ENCODE assay signal across 8 cellular contexts in genomic region chr19:9792191-9793050, GRCh38. TPM values are rescaled to one million over a fixed set of nuclear protein-coding genes. Genes with fewer than 3 reads are reported as not detected.
DNase-seq lines count a peak whose midpoint lies in the region; ATAC-seq and TF ChIP-seq lines count a peak whose summit lies in the region.

No MANE protein-coding gene starts in this region.

- H3K9me3 ChIP-seq in Caco-2 = no peaks in the 10 kb centered on the region
- H3K9me3 ChIP-seq in skeletal muscle tissue (ENCODE audit: control insufficient read depth in 3 of 3, low read length in 3 of 3) = no peaks in the 10 kb centered on the region

- POLR2A ChIA-PET in Caco-2 (lab: Charles Lee) = no interaction called here

- H3K27me3 ChIP-seq in Caco-2 (replicated peaks; ENCODE audit: control insufficient read depth, insufficient read depth, low read length) (no peaks in the 10 kb centered on the region), skeletal muscle tissue (ENCODE audit: control insufficient read depth in 3 of 3, insufficient read depth in 3 of 3, low read length in 3 of 3) (peaks cover 4 to 17% (median 8%) of the 10 kb centered on the region in 3 donors)

- H3K36me3 ChIP-seq in Caco-2 (ENCODE audit: control insufficient read depth, insufficient read depth, low read length) = no peaks in the 10 kb centered on the region; the same call in 1 of the 2 replicates
- no peaks in the 10 kb centered on the region for H3K36me3 ChIP-seq in skeletal muscle tissue (ENCODE audit: control insufficient read depth in 3 of 3, insufficient read depth in 3 of 3, low read length in 3 of 3)

- CTCF ChIA-PET in Caco-2 (lab: Charles Lee) = no interaction called here

- peaks cover 7% of the 10 kb centered on the region for H3K36me3 Mint-ChIP-seq in Caco-2 (ENCODE audit: insufficient read depth, unreplicated experiment)

- TF ChIP-seq CTCF in Caco-2 (IDR thresholded peaks at IDR 0.05; ENCODE audit: insufficient read depth in 1 of 2, low read depth in 1 of 2, low read length in 1 of 2, severe bottlenecking in 1 of 2, unreplicated experiment in 1 of 2) = no peak

- peak overlapping the region; percentile 50 to 68 (median 61) for H3K9ac ChIP-seq in skeletal muscle tissue (ENCODE audit: low read depth in 1 of 3, low read length in 3 of 3)

- ATAC-seq in HG02678 (IDR thresholded peaks at IDR 0.05; ENCODE audit: unreplicated experiment) (peak; percentile 52), HG02852 (IDR thresholded peaks at IDR 0.05; ENCODE audit: unreplicated experiment) (no peak)

- H3K27ac Mint-ChIP-seq in Caco-2 (ENCODE audit: unreplicated experiment) = peak overlapping the region; percentile 88

- peak overlapping the region; percentile 88 for H3K4me3 Mint-ChIP-seq in Caco-2 (ENCODE audit: unreplicated experiment)

- no TSS peak for BruUV-seq in Caco-2 (replicated peaks; lab: Mats Ljungman, UMichigan)

- peak overlapping the region; percentile 89 for H3K27ac ChIP-seq in skeletal muscle tissue (ENCODE audit: low read depth, low read length)

- H3K27me3 Mint-ChIP-seq in Caco-2 (ENCODE audit: insufficient read depth, unreplicated experiment) = no peaks in the 10 kb centered on the region

- intact Hi-C loops in Caco-2 (cut with micrococcal nuclease; ENCODE audit: unreplicated experiment) = loop anchor here (1.0 to 5.0 kb wide), 4 partner anchors 8 to 470 kb away; partner anchors contain the start of genes FBXL12, ZNF559 and ZNF846

- peaks cover 7% of the 10 kb centered on the region for H3K4me1 Mint-ChIP-seq in Caco-2 (ENCODE audit: low read depth, unreplicated experiment)

- H3K4me1 ChIP-seq in Caco-2 (peaks cover 13% of the 10 kb centered on the region), skeletal muscle tissue (ENCODE audit: control insufficient read depth in 3 of 3, insufficient read depth in 3 of 3, low read length in 3 of 3) (peaks cover 0 to 3% (median 0%) of the 10 kb centered on the region in 3 donors)

- H3K4me3 ChIP-seq in Caco-2 (ENCODE audit: low read depth, low read length) (peak overlapping the region; percentile 76), skeletal muscle tissue (ENCODE audit: low read length in 3 of 3) (peak overlapping the region; percentile 67 to 76 (median 73))

- H3K9me3 Mint-ChIP-seq in Caco-2 (ENCODE audit: unreplicated experiment) = no peaks in the 10 kb centered on the region

- DNase-seq in Caco-2 = peak; percentile 89 to 95
- peak; percentile 97 for DNase-seq in NCI-H345 (lab: John Stamatoyannopoulos, UW)
- DNase-seq in activated CD4-positive, CD25-positive, alpha-beta regulatory T cell treated with anti-CD3 and anti-CD28 coated beads, Interleukin-2, amount 50 U/mL, for 72 hours = peak; percentile 85
- DNase-seq in central memory CD4-positive, alpha-beta T cell = peak; percentile 89
- peak; percentile 87 for DNase-seq in iPS-NIHi7 (ENCODE audit: extremely low spot score)

RNA-seq across cellular contexts. Expression of gene ZNF846, which starts 23.9 kb away (rescaled TPM):
- total RNA-seq in Caco-2 (2022) = 5.3 and 6.2 TPM in 2 replicates
- total RNA-seq in skeletal muscle tissue = 15.1 TPM

RNA-seq across cellular contexts. Expression of gene FBXL12, which starts 26.5 kb away (rescaled TPM):
- 37.6 and 39.9 TPM in 2 replicates for total RNA-seq in Caco-2 (2022)
- total RNA-seq in skeletal muscle tissue = 10.4 TPM

RNA-seq across cellular contexts. Expression of gene UBL5, which starts 35.3 kb away (rescaled TPM):
- total RNA-seq in Caco-2 (2022) (345 and 359 TPM in 2 replicates), skeletal muscle tissue (133 TPM)

RNA-seq across cellular contexts. Expression of gene PIN1, which starts 42.7 kb away (rescaled TPM):
- total RNA-seq in Caco-2 (2022) = 63.3 and 65.3 TPM in 2 replicates
- 58.5 TPM for total RNA-seq in skeletal muscle tissue
